In the genomic region with DNA sequence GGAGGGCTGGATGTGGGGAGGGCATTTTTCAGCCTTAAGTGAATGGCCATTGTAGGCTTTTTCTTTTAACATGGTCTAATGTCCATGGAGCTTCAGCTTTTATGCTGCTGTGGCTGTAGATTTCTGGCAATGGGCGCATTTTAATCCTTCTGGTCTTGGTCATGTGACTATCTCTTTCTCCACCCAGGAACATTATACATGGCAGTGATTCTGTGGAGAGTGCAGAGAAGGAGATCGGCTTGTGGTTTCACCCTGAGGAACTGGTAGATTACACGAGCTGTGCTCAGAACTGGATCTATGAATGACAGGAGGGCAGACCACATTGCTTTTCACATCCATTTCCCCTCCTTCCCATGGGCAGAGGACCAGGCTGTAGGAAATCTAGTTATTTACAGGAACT, we compare ENCODE assay signal across 19 cellular contexts.
"Had no signal": no experiment of that assay in that cellular context is flagged by ENCODE, and none has a peak within 500 bp of the region (broad histone marks: within the 10 kb centered on the region; RNA-seq: fewer than 3 reads in every experiment).

No MANE protein-coding gene starts in this region.

- ATAC-seq: activated naive CD4-positive, alpha-beta T cell treated with anti-CD3 and anti-CD28 coated beads, Interleukin-2, amount 50 U/mL, for 72 hours; effector memory CD8-positive, alpha-beta T cell; gastrocnemius medialis; left ventricle myocardium superior; natural killer cell treated with Interleukin-12 subunit alpha and Interleukin-12 subunit beta and Interleukin-15 and Interleukin-18, amount 100 ng/mL, for 72 hours; pancreas; right cardiac atrium had no signal

- H3K9me3 ChIP-seq: colonic mucosa, esophagus muscularis mucosa, gastrocnemius medialis, pancreas, upper lobe of left lung had no signal

- H3K4me3 ChIP-seq: colonic mucosa, dorsolateral prefrontal cortex, esophagus muscularis mucosa, gastrocnemius medialis, pancreas, upper lobe of left lung had no signal

- H3K27ac ChIP-seq: colonic mucosa, dorsolateral prefrontal cortex, esophagus muscularis mucosa, gastrocnemius medialis, pancreas, upper lobe of left lung had no signal

- H3K4me1 ChIP-seq: colonic mucosa, pancreas had no signal

- H3K4me3 Mint-ChIP-seq: activated B cell treated with CpG ODN at 0.5 μM for 24 hours; activated T-helper 1 cell treated with anti-CD3 and anti-CD28 coated beads, Interleukin-12 subunit alpha, Interleukin-12 subunit beta, Interleukin-2, Interleukin-4 antibody, amounts not matched to agents 30 ng/mL and 10 ng/mL and 1 ng/mL, durations not matched to agents 14 hours and 24 hours and 36 hours; effector memory CD8-positive, alpha-beta T cell; natural killer cell treated with Interleukin-12 subunit alpha and Interleukin-12 subunit beta and Interleukin-15 and Interleukin-18, amount 100 ng/mL, for 72 hours had no signal

- H3K36me3 ChIP-seq: colonic mucosa had no signal

- H3K9me3 Mint-ChIP-seq: activated B cell treated with CpG ODN at 0.5 μM for 24 hours; activated naive CD4-positive, alpha-beta T cell treated with anti-CD3 and anti-CD28 coated beads, Interleukin-2, amount 50 U/mL, for 72 hours; activated T-helper 1 cell treated with anti-CD3 and anti-CD28 coated beads, Interleukin-12 subunit alpha, Interleukin-12 subunit beta, Interleukin-2, Interleukin-4 antibody, amounts not matched to agents 30 ng/mL and 10 ng/mL and 1 ng/mL, durations not matched to agents 14 hours and 24 hours and 36 hours; effector memory CD8-positive, alpha-beta T cell; natural killer cell treated with Interleukin-12 subunit alpha and Interleukin-12 subunit beta and Interleukin-15 and Interleukin-18, amount 100 ng/mL, for 72 hours had no signal

- DNase-seq: activated B cell treated with CpG ODN at 0.5 μM for 24 hours; activated CD4-positive, alpha-beta T cell treated with anti-CD3 and anti-CD28 coated beads for 4 hours; activated gamma-delta T cell; colonic mucosa; dorsolateral prefrontal cortex; effector memory CD8-positive, alpha-beta T cell; gastrocnemius medialis; hippocampal formation; left ventricle myocardium superior; pancreas; right cardiac atrium; stimulated activated CD4-positive, alpha-beta T cell treated with anti-CD3 and anti-CD28 coated beads, Interleukin-4, amount 100 ng/mL, for 24 hours; stimulated activated naive CD4-positive, alpha-beta T cell treated with Interleukin-2 at 50 U/mL for 16 hours; T1000; upper lobe of left lung had no signal

- H3K27me3 Mint-ChIP-seq: activated B cell treated with CpG ODN at 0.5 μM for 24 hours; effector memory CD8-positive, alpha-beta T cell; natural killer cell treated with Interleukin-12 subunit alpha and Interleukin-12 subunit beta and Interleukin-15 and Interleukin-18, amount 100 ng/mL, for 72 hours had no signal

- H3K27me3 ChIP-seq: colonic mucosa, dorsolateral prefrontal cortex, esophagus muscularis mucosa, gastrocnemius medialis, pancreas, upper lobe of left lung had no signal

- H3K27ac Mint-ChIP-seq: activated B cell treated with CpG ODN at 0.5 μM for 24 hours; activated T-helper 1 cell treated with anti-CD3 and anti-CD28 coated beads, Interleukin-12 subunit alpha, Interleukin-12 subunit beta, Interleukin-2, Interleukin-4 antibody, amounts not matched to agents 30 ng/mL and 10 ng/mL and 1 ng/mL, durations not matched to agents 14 hours and 24 hours and 36 hours; effector memory CD8-positive, alpha-beta T cell; natural killer cell treated with Interleukin-12 subunit alpha and Interleukin-12 subunit beta and Interleukin-15 and Interleukin-18, amount 100 ng/mL, for 72 hours had no signal
